26 cellular contexts compared by ENCODE assay signal in genomic region chr2:73862987-73863386, GRCh38. TPM values are rescaled to one million over a fixed set of nuclear protein-coding genes. Genes with fewer than 3 reads are reported as not detected.
"Had no signal": no experiment of that assay in that cellular context is flagged by ENCODE, and none has a peak within 500 bp of the region (broad histone marks: within the 10 kb centered on the region; RNA-seq: fewer than 3 reads in every experiment).

No MANE protein-coding gene starts in this region.

- H3K79me2 ChIP-seq: hepatocyte, parathyroid adenoma had no signal

- ATAC-seq: activated naive CD8-positive, alpha-beta T cell treated with anti-CD3 and anti-CD28 coated beads, Interleukin-2, amount 50 U/mL, for 24 hours; left ventricle myocardium superior; sciatic nerve; stimulated activated memory B cell treated with anti-CD40 and anti-IgM and Interleukin-4, amounts not matched to agents 10 μg/mL and 1 μg/mL and 100 μg/mL, for 72 hours had no signal

- H3K27ac ChIP-seq: esophagus muscularis mucosa, hepatocyte, parathyroid adenoma, stomach, suprapubic skin had no signal

- H3K4me3 ChIP-seq: esophagus muscularis mucosa, hepatocyte, stomach, suprapubic skin, transverse colon had no signal

- H3K4me2 ChIP-seq: hepatocyte had no signal

- H3K27ac Mint-ChIP-seq: activated CD4-positive, alpha-beta memory T cell treated with anti-CD3 and anti-CD28 coated beads for 36 hours; activated naive CD8-positive, alpha-beta T cell treated with anti-CD3 and anti-CD28 coated beads, Interleukin-2, amount 50 U/mL, for 24 hours; brain; nephron; stimulated activated memory B cell treated with anti-CD40 and anti-IgM and Interleukin-4, amounts not matched to agents 10 μg/mL and 1 μg/mL and 100 μg/mL, for 72 hours had no signal

- H3K4me3 Mint-ChIP-seq: activated CD4-positive, alpha-beta memory T cell treated with anti-CD3 and anti-CD28 coated beads for 36 hours; activated naive CD8-positive, alpha-beta T cell treated with anti-CD3 and anti-CD28 coated beads, Interleukin-2, amount 50 U/mL, for 24 hours; activated T-helper 1 cell treated with anti-CD3 and anti-CD28 coated beads, Interleukin-12 subunit alpha, Interleukin-12 subunit beta, Interleukin-2, Interleukin-4 antibody, amounts not matched to agents 30 ng/mL and 10 ng/mL and 1 ng/mL, durations not matched to agents 14 hours and 24 hours and 36 hours; brain; immature natural killer cell; nephron; stimulated activated memory B cell treated with anti-CD40 and anti-IgM and Interleukin-4, amounts not matched to agents 10 μg/mL and 1 μg/mL and 100 μg/mL, for 72 hours had no signal

- H3K9ac ChIP-seq: parathyroid adenoma had no signal

- H3K4me1 ChIP-seq: esophagus muscularis mucosa, parathyroid adenoma, stomach, suprapubic skin, transverse colon had no signal

- H3K27me3 Mint-ChIP-seq: activated CD4-positive, alpha-beta memory T cell treated with anti-CD3 and anti-CD28 coated beads for 36 hours; activated naive CD8-positive, alpha-beta T cell treated with anti-CD3 and anti-CD28 coated beads, Interleukin-2, amount 50 U/mL, for 24 hours; brain; stimulated activated memory B cell treated with anti-CD40 and anti-IgM and Interleukin-4, amounts not matched to agents 10 μg/mL and 1 μg/mL and 100 μg/mL, for 72 hours had no signal

- H3K9me3 Mint-ChIP-seq: activated CD4-positive, alpha-beta memory T cell treated with anti-CD3 and anti-CD28 coated beads for 36 hours; activated naive CD8-positive, alpha-beta T cell treated with anti-CD3 and anti-CD28 coated beads, Interleukin-2, amount 50 U/mL, for 24 hours; activated T-helper 1 cell treated with anti-CD3 and anti-CD28 coated beads, Interleukin-12 subunit alpha, Interleukin-12 subunit beta, Interleukin-2, Interleukin-4 antibody, amounts not matched to agents 30 ng/mL and 10 ng/mL and 1 ng/mL, durations not matched to agents 14 hours and 24 hours and 36 hours; brain; immature natural killer cell; nephron; stimulated activated memory B cell treated with anti-CD40 and anti-IgM and Interleukin-4, amounts not matched to agents 10 μg/mL and 1 μg/mL and 100 μg/mL, for 72 hours had no signal

- H2AFZ ChIP-seq: hepatocyte, parathyroid adenoma had no signal

- H3K4me1 Mint-ChIP-seq: brain; immature natural killer cell; nephron; stimulated activated memory B cell treated with anti-CD40 and anti-IgM and Interleukin-4, amounts not matched to agents 10 μg/mL and 1 μg/mL and 100 μg/mL, for 72 hours had no signal

- H3K9me3 ChIP-seq: esophagus muscularis mucosa, stomach, suprapubic skin, transverse colon had no signal

- H3K27me3 ChIP-seq: esophagus muscularis mucosa, hepatocyte, stomach, suprapubic skin, transverse colon had no signal

- DNase-seq: activated CD4-positive, alpha-beta memory T cell treated with anti-CD3 and anti-CD28 coated beads for 36 hours; activated CD4-positive, alpha-beta T cell treated with anti-CD3 and anti-CD28 coated beads for 48 hours; activated gamma-delta T cell; activated naive CD4-positive, alpha-beta T cell treated with anti-CD3 and anti-CD28 coated beads, Interleukin-2, amount 50 U/mL, for 16 hours; activated naive CD8-positive, alpha-beta T cell treated with anti-CD3 and anti-CD28 coated beads, Interleukin-2, amount 50 U/mL, for 24 hours; effector memory CD4-positive, alpha-beta T cell; glutamatergic neuron; immature natural killer cell; left ventricle myocardium superior; midbrain; small intestine; stimulated activated CD4-positive, alpha-beta T cell treated with anti-CD3 and anti-CD28 coated beads, Interleukin-2, amount 100 ng/mL, for 24 hours; stomach; transverse colon had no signal

RNA-seq across cellular contexts. Expression of gene ACTG2, which starts 29.8 kb away (rescaled TPM):
- total RNA-seq: activated CD4-positive, alpha-beta memory T cell treated with anti-CD3 and anti-CD28 coated beads for 36 hours; dermis microvascular lymphatic vessel endothelial cell; endothelial cell of umbilical vein; T-helper 2 cell treated with Interferon-gamma antibody and Interleukin-4, amounts not matched to agents 100 ng/mL and 5 ng/mL, for 36 hours had no signal
- polyA plus RNA-seq: endothelial cell of umbilical vein, immature natural killer cell had no signal
